ENCODE assay signal across 14 cellular contexts in the genomic region with DNA sequence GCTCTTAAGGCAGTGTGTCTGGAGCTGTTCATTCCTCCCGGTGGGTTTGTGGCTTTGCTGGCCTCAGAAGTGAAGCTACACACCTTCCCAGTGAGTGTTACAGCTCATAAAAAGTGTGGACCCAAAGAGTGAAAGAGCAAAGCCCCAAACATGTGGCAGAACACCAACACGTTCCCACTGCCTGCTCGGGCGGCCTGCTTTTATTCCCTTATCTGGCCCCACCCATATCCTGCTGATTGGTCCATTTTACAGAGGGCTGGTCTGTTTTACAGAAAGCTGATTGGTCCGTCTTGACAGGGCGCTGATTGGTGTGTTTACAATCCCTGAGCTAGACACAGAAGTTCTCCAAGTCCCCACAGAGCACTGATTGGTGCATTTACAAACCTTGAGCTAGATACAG. TPM values are rescaled to one million over a fixed set of nuclear protein-coding genes. Genes with fewer than 3 reads are reported as not detected.
DNase-seq lines count a peak whose midpoint lies in the region; FAIRE-seq and TF ChIP-seq lines count a peak whose summit lies in the region.
"Had no signal": no experiment of that assay in that cellular context is flagged by ENCODE, and none has a peak within 500 bp of the region (broad histone marks: within the 10 kb centered on the region; RNA-seq: fewer than 3 reads in every experiment).

No MANE protein-coding gene starts in this region.

- H3K9me3 ChIP-seq in kidney (ENCODE audit: control insufficient read depth in 1 of 2, low read length in 2 of 2): no peaks in the 10 kb centered on the region
- no peaks in the 10 kb centered on the region for H3K9me3 ChIP-seq in tibial artery
- H3K9me3 ChIP-seq: colonic mucosa had no signal

- DNase-seq in stimulated activated CD4-positive, alpha-beta T cell treated with anti-CD3 and anti-CD28 coated beads, Interleukin-15, amount 100 ng/mL, for 24 hours: peak; percentile 33
- no peak for DNase-seq in stimulated activated CD4-positive, alpha-beta T cell treated with anti-CD3 and anti-CD28 coated beads, Interleukin-12 subunit alpha, Interleukin-12 subunit beta, amount 100 ng/mL, for 4 hours
- no peak for DNase-seq in T-helper 2 cell treated with Interferon-gamma antibody and Interleukin-4, amounts not matched to agents 5 μg/mL and 100 μg/mL, for 36 hours (ENCODE audit: low spot score)
- DNase-seq in kidney: peak; percentile 22
- no peak for DNase-seq in tibial artery
- DNase-seq in kidney tubule cell (ENCODE audit: low spot score): no peak
- no peak for DNase-seq in mucosa of gallbladder (ENCODE audit: low spot score)
- no peak for DNase-seq in GM13977 (ENCODE audit: low spot score)
- DNase-seq: activated CD4-positive, CD25-positive, alpha-beta regulatory T cell treated with anti-CD3 and anti-CD28 coated beads, Interleukin-2, amount 50 U/mL, for 72 hours; colonic mucosa; NCI-H2171 treated with DMSO at 0.1 percent for 48 hours; stimulated activated CD4-positive, alpha-beta T cell treated with anti-CD3 and anti-CD28 coated beads, Interleukin-4, amount 100 ng/mL, for 4 hours; stimulated activated naive CD8-positive, alpha-beta T cell treated with anti-CD3 and anti-CD28 coated beads, Interleukin-15, Interleukin-2, amounts not matched to agents 100 U/mL and 50 U/mL, for 24 hours had no signal

- peak overlapping the region; percentile 38 for H3K4me3 Mint-ChIP-seq in T-helper 2 cell treated with Interferon-gamma antibody and Interleukin-4, amounts not matched to agents 5 μg/mL and 100 μg/mL, for 36 hours

- no peak for FAIRE-seq in kidney (lab: Jason Lieb, UNC)
- FAIRE-seq: H1 had no signal

- H3K4me3 ChIP-seq in kidney (ENCODE audit: low read length in 2 of 2): no peak overlapping the region
- no peak overlapping the region for H3K4me3 ChIP-seq in tibial artery
- H3K4me3 ChIP-seq: colonic mucosa had no signal

- no peak overlapping the region for H3K9ac ChIP-seq in kidney (ENCODE audit: low read length in 2 of 2)

- H3K27me3 Mint-ChIP-seq in T-helper 2 cell treated with Interferon-gamma antibody and Interleukin-4, amounts not matched to agents 5 μg/mL and 100 μg/mL, for 36 hours (ENCODE audit: low read depth): no peaks in the 10 kb centered on the region

- peaks cover 22 to 27% of the 10 kb centered on the region in 2 donors for H3K4me1 ChIP-seq in kidney (ENCODE audit: control insufficient read depth in 1 of 2, insufficient read depth in 1 of 2, low read depth in 1 of 2, low read length in 2 of 2)
- peaks cover 6 to 88% (median 58%) of the 10 kb centered on the region in 4 donors for H3K4me1 ChIP-seq in tibial artery

- no peak for TF ChIP-seq CTCF in kidney (IDR thresholded peaks at IDR 0.05; ENCODE audit: borderline replicate concordance, extremely low read depth, insufficient read depth)
- no peak for TF ChIP-seq CTCF in tibial artery (IDR thresholded peaks at IDR 0.05)
- TF ChIP-seq CTCF in GM13977 (IDR thresholded peaks at IDR 0.05; ENCODE audit: extremely low read depth, insufficient read depth, missing control alignments): no peak

- no peak overlapping the region for H3K27ac Mint-ChIP-seq in T-helper 2 cell treated with Interferon-gamma antibody and Interleukin-4, amounts not matched to agents 5 μg/mL and 100 μg/mL, for 36 hours

- H3K27ac ChIP-seq in kidney (ENCODE audit: low read depth in 2 of 2, low read length in 2 of 2): no peak overlapping the region
- peak overlapping the region; percentile 97 to 98 for H3K27ac ChIP-seq in tibial artery
- H3K27ac ChIP-seq: colonic mucosa had no signal

- no peaks in the 10 kb centered on the region for H3K27me3 ChIP-seq in tibial artery
- H3K27me3 ChIP-seq: colonic mucosa had no signal

- H3K36me3 ChIP-seq in kidney (ENCODE audit: control insufficient read depth in 1 of 2, insufficient read depth in 2 of 2, low read length in 2 of 2) (no peaks in the 10 kb centered on the region), tibial artery (peaks cover 3 to 10% (median 3%) of the 10 kb centered on the region in 3 donors)
- H3K36me3 ChIP-seq: colonic mucosa had no signal

- H3K9me3 Mint-ChIP-seq in T-helper 2 cell treated with Interferon-gamma antibody and Interleukin-4, amounts not matched to agents 5 μg/mL and 100 μg/mL, for 36 hours: no peaks in the 10 kb centered on the region

- peaks cover 19% of the 10 kb centered on the region for H3K4me1 Mint-ChIP-seq in T-helper 2 cell treated with Interferon-gamma antibody and Interleukin-4, amounts not matched to agents 5 μg/mL and 100 μg/mL, for 36 hours (ENCODE audit: low read depth)

- in situ Hi-C loops in GM13977 (cut with MboI; ENCODE audit: low pct_unique_long_range_greater_than_20kb, low sequenced_read_pairs, unreplicated experiment): loop anchor here (25.0 kb wide), 1 partner anchor 287 kb away; no protein-coding TSS in a partner anchor

- intact Hi-C loops in kidney (cut with DNase I): no loop called here
- intact Hi-C loops in tibial artery (cut with DNase I; ENCODE audit: low total_unique reads): loop anchor here (10.0 kb wide), 1 partner anchor 724 kb away; a partner anchor contains a TSS

- peaks cover 15% of the 10 kb centered on the region for H3K36me3 Mint-ChIP-seq in T-helper 2 cell treated with Interferon-gamma antibody and Interleukin-4, amounts not matched to agents 5 μg/mL and 100 μg/mL, for 36 hours (ENCODE audit: low read depth)

RNA-seq across cellular contexts. Expression of a gene that starts 2.3 kb away (rescaled TPM):
- total RNA-seq in kidney (65.7 TPM), mucosa of gallbladder (80.6 TPM)
- 124 TPM for polyA plus RNA-seq in kidney (ENCODE audit: insufficient read depth, low read depth, low replicate concordance)

RNA-seq across cellular contexts. Expression of a gene that starts 26.6 kb away (rescaled TPM):
- total RNA-seq in kidney (7.5 TPM), mucosa of gallbladder (49.3 TPM)
- 16.5 TPM for polyA plus RNA-seq in kidney (ENCODE audit: insufficient read depth, low read depth, low replicate concordance)

RNA-seq across cellular contexts. Expression of a gene that starts 44.9 kb away (rescaled TPM):
- total RNA-seq in kidney (125 TPM), mucosa of gallbladder (166 TPM)
- polyA plus RNA-seq in kidney (ENCODE audit: insufficient read depth, low read depth, low replicate concordance): 70.6 TPM

RNA-seq across cellular contexts. Expression of a gene that starts 50.2 kb away (rescaled TPM):
- total RNA-seq in kidney (10.0 TPM), mucosa of gallbladder (10.3 TPM)
- polyA plus RNA-seq in kidney (ENCODE audit: insufficient read depth, low read depth, low replicate concordance): 3.9 TPM

Comparison
In these comparisons a context has a peak if more than half of its experiments do, and no peak if none do; other contexts are left out.
1. DNase-seq: peak in stimulated activated CD4-positive, alpha-beta T cell treated with anti-CD3 and anti-CD28 coated beads, Interleukin-15, amount 100 ng/mL, for 24 hours (single experiment) and kidney (single experiment); none in stimulated activated CD4-positive, alpha-beta T cell treated with anti-CD3 and anti-CD28 coated beads, Interleukin-12 subunit alpha, Interleukin-12 subunit beta, amount 100 ng/mL, for 4 hours (single experiment), T-helper 2 cell treated with Interferon-gamma antibody and Interleukin-4, amounts not matched to agents 5 μg/mL and 100 μg/mL, for 36 hours (single experiment), tibial artery (0 of 2), kidney tubule cell (single experiment), mucosa of gallbladder (single experiment) and GM13977 (single experiment).
2. H3K27ac ChIP-seq: peak in tibial artery (2 of 2); none in kidney (0 of 2).